In the genomic region with DNA sequence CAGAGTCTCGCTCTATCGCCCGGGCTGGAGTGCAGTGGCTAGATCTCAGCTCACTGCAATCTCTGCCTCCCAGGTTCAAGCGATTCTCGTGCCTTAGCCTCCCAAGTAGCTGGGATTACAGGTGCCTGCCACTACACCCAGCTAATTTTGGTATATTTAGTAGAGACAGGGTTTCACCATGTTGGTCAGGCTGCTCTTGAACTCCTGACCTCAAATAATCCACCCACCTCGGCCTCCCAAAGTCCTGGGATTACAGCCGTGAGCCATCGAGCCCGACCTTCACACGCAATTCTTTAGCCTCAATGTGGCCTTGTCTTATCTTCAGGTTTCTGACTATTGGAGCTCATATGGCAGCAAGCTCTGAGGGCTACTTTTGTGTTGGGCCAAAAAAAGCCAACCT, we compare ENCODE assay signal across 9 cellular contexts. TPM values are rescaled to one million over a fixed set of nuclear protein-coding genes. Genes with fewer than 3 reads are reported as not detected.
A peak's percentile ranks its signal among the peaks of the same experiment; 100 is the strongest.
DNase-seq lines count a peak whose midpoint lies in the region; ATAC-seq and TF ChIP-seq lines count a peak whose summit lies in the region.
"Not testable (repeated sequence)": the region's sequence is repeated elsewhere in the genome, so short reads cannot be mapped to it uniquely, and the experiment has no call there.
"Had no signal": no experiment of that assay in that cellular context is flagged by ENCODE, and none has a peak within 500 bp of the region (broad histone marks: within the 10 kb centered on the region; RNA-seq: fewer than 3 reads in every experiment).

No MANE protein-coding gene starts in this region.

- H3K27me3 ChIP-seq in CD4-positive, alpha-beta memory T cell (ENCODE audit: insufficient read depth, low read length); layer of hippocampus (ENCODE audit: control insufficient read depth, insufficient read depth, low read length); sigmoid colon; thyroid gland: not testable (repeated sequence)

- peak overlapping the region in 3 of 7 donors; percentile 50 to 81 (median 71) for H3K27ac Mint-ChIP-seq in CD4-positive, alpha-beta memory T cell
- peak overlapping the region; percentile 76; the same call in 1 of the 2 replicates for H3K27ac Mint-ChIP-seq in WTC11
- H3K27ac Mint-ChIP-seq in activated naive CD8-positive, alpha-beta T cell treated with anti-CD3 and anti-CD28 coated beads, Interleukin-2, amount 10 ng/mL, durations not matched to agents 7 days and 5 days = peak overlapping the region; percentile 68
- peak overlapping the region; percentile 33 to 84 for H3K27ac Mint-ChIP-seq in effector memory CD8-positive, alpha-beta T cell
- H3K27ac Mint-ChIP-seq in natural killer cell = peak overlapping the region in 1 of 2 donors; percentile 78

- ATAC-seq in WTC11; activated naive CD8-positive, alpha-beta T cell treated with anti-CD3 and anti-CD28 coated beads, Interleukin-2, amount 10 ng/mL, durations not matched to agents 7 days and 5 days (ENCODE audit: low read depth); effector memory CD8-positive, alpha-beta T cell (replicated peaks); natural killer cell: not testable (repeated sequence)

- H3K4me1 ChIP-seq in CD4-positive, alpha-beta memory T cell (ENCODE audit: insufficient read depth, low read length) = peaks cover 11% of the 10 kb centered on the region
- H3K4me1 ChIP-seq in sigmoid colon = peaks cover 3 to 18% (median 16%) of the 10 kb centered on the region in 4 donors
- H3K4me1 ChIP-seq in thyroid gland = peaks cover 18 to 36% of the 10 kb centered on the region in 2 donors

- not testable (repeated sequence) for TF ChIP-seq EP300 in sigmoid colon (IDR thresholded peaks at IDR 0.05)

- POLR2A ChIA-PET in CD4-positive, alpha-beta memory T cell (lab: Charles Lee; ENCODE audit: partially characterized antibody) = interaction anchor here (1.2 to 1.8 kb wide), 2 partner anchors 22 to 23 kb away, joined by 3 to 6 read pairs; partner anchors contain the start of gene SERPINH1
- POLR2A ChIA-PET in WTC11 (lab: Charles Lee) = interaction anchor here (0.8 to 2.8 kb wide), 4 partner anchors 13 to 31 kb away, joined by 4 to 18 read pairs (median 6); partner anchors contain the start of gene SERPINH1
- POLR2A ChIA-PET in activated naive CD8-positive, alpha-beta T cell treated with anti-CD3 and anti-CD28 coated beads, Interleukin-2, amount 10 ng/mL, durations not matched to agents 7 days and 5 days (lab: Charles Lee) = not testable (repeated sequence)

- not testable (repeated sequence) for H3K9me3 ChIP-seq in CD4-positive, alpha-beta memory T cell (ENCODE audit: control insufficient read depth in 1 of 2, low read length in 2 of 2); sigmoid colon; thyroid gland

- H3K4me3 ChIP-seq in CD4-positive, alpha-beta memory T cell (ENCODE audit: low read length in 2 of 2); sigmoid colon; thyroid gland (replicated peaks in 1 of 3): not testable (repeated sequence)

- WGBS in sigmoid colon, 2 donors = 92 to 93% methylated on average over 10 of the region's 10 CpGs
- 78 to 97% methylated on average over 10 of the region's 10 CpGs for WGBS in thyroid gland, 2 donors

- TF ChIP-seq CTCF in WTC11 (IDR thresholded peaks at IDR 0.05); natural killer cell (IDR thresholded peaks at IDR 0.05); sigmoid colon (IDR thresholded peaks at IDR 0.05); thyroid gland (IDR thresholded peaks at IDR 0.05): not testable (repeated sequence)

- H3K36me3 ChIP-seq in CD4-positive, alpha-beta memory T cell (ENCODE audit: insufficient read depth, low read length); sigmoid colon; thyroid gland: not testable (repeated sequence)

- not testable (repeated sequence) for TF ChIP-seq POLR2A in sigmoid colon (IDR thresholded peaks at IDR 0.05); thyroid gland (IDR thresholded peaks at IDR 0.05)

- H3K27ac ChIP-seq in CD4-positive, alpha-beta memory T cell (ENCODE audit: low read depth, low read length) = not testable (repeated sequence)
- H3K27ac ChIP-seq in layer of hippocampus (ENCODE audit: low read depth, low read length) = peak overlapping the region; percentile 94
- peak overlapping the region; percentile 94 to 99 (median 98) for H3K27ac ChIP-seq in sigmoid colon
- H3K27ac ChIP-seq in thyroid gland = peak overlapping the region; percentile 97 to 99 (median 98)

- intact Hi-C loops in CD4-positive, alpha-beta memory T cell (cut with micrococcal nuclease) = loop anchor here (10.0 kb wide), 1 partner anchor 230 kb away; the partner anchor contains the start of gene UVRAG
- intact Hi-C loops in natural killer cell (cut with micrococcal nuclease) = not testable (repeated sequence)
- intact Hi-C loops in sigmoid colon (cut with DNase I) (loop anchor here (5.0 to 10.0 kb wide), 2 partner anchors 83 to 230 kb away; partner anchors contain the start of genes MAP6 and UVRAG), thyroid gland (cut with DNase I) (loop anchor here (5.0 kb wide), 1 partner anchor 37 kb away; no protein-coding TSS in a partner anchor)

- not testable (repeated sequence) for H3K27me3 Mint-ChIP-seq in CD4-positive, alpha-beta memory T cell; activated naive CD8-positive, alpha-beta T cell treated with anti-CD3 and anti-CD28 coated beads, Interleukin-2, amount 10 ng/mL, durations not matched to agents 7 days and 5 days; natural killer cell (ENCODE audit: low read depth in 2 of 2)
- H3K27me3 Mint-ChIP-seq in WTC11 (ENCODE audit: low read depth) = peaks cover 16% of the 10 kb centered on the region
- H3K27me3 Mint-ChIP-seq in effector memory CD8-positive, alpha-beta T cell = peaks cover 0 to 17% of the 10 kb centered on the region in 2 donors

- peaks cover 8 to 19% (median 15%) of the 10 kb centered on the region in 4 donors for H3K4me1 Mint-ChIP-seq in CD4-positive, alpha-beta memory T cell
- H3K4me1 Mint-ChIP-seq in WTC11 (peaks cover 30% of the 10 kb centered on the region), natural killer cell (peaks cover 8 to 23% of the 10 kb centered on the region in 2 donors)
- H3K4me1 Mint-ChIP-seq in activated naive CD8-positive, alpha-beta T cell treated with anti-CD3 and anti-CD28 coated beads, Interleukin-2, amount 10 ng/mL, durations not matched to agents 7 days and 5 days = peaks cover 17% of the 10 kb centered on the region
- H3K4me1 Mint-ChIP-seq in effector memory CD8-positive, alpha-beta T cell (ENCODE audit: low read depth in 2 of 2) = peaks cover 13 to 15% of the 10 kb centered on the region in 2 donors

- H3K4me3 Mint-ChIP-seq in CD4-positive, alpha-beta memory T cell = peak overlapping the region; percentile 58 to 89 (median 80)
- H3K4me3 Mint-ChIP-seq in WTC11 = not testable (repeated sequence)
- H3K4me3 Mint-ChIP-seq in activated naive CD8-positive, alpha-beta T cell treated with anti-CD3 and anti-CD28 coated beads, Interleukin-2, amount 10 ng/mL, durations not matched to agents 7 days and 5 days = peak overlapping the region; percentile 81
- peak overlapping the region; percentile 76 to 80 for H3K4me3 Mint-ChIP-seq in effector memory CD8-positive, alpha-beta T cell
- peak overlapping the region; percentile 83 for H3K4me3 Mint-ChIP-seq in natural killer cell

- H3K9me3 Mint-ChIP-seq in CD4-positive, alpha-beta memory T cell; WTC11; activated naive CD8-positive, alpha-beta T cell treated with anti-CD3 and anti-CD28 coated beads, Interleukin-2, amount 10 ng/mL, durations not matched to agents 7 days and 5 days; effector memory CD8-positive, alpha-beta T cell; natural killer cell: not testable (repeated sequence)

- CTCF ChIA-PET in CD4-positive, alpha-beta memory T cell (lab: Charles Lee; ENCODE audit: partially characterized antibody) = not testable (repeated sequence)
- CTCF ChIA-PET in WTC11 (lab: Charles Lee) = interaction anchor here (0.6 to 5.3 kb wide), 10 partner anchors 8 to 219 kb away, joined by 3 to 110 read pairs (median 5); no protein-coding TSS in a partner anchor

- H3K36me3 Mint-ChIP-seq in CD4-positive, alpha-beta memory T cell; WTC11; activated naive CD8-positive, alpha-beta T cell treated with anti-CD3 and anti-CD28 coated beads, Interleukin-2, amount 10 ng/mL, durations not matched to agents 7 days and 5 days; effector memory CD8-positive, alpha-beta T cell (ENCODE audit: insufficient read depth); natural killer cell: not testable (repeated sequence)

- DNase-seq in CD4-positive, alpha-beta memory T cell; WTC11 (ENCODE audit: low spot score); activated naive CD8-positive, alpha-beta T cell treated with anti-CD3 and anti-CD28 coated beads, Interleukin-2, amount 10 ng/mL, durations not matched to agents 7 days and 5 days; effector memory CD8-positive, alpha-beta T cell; natural killer cell; sigmoid colon; thyroid gland: not testable (repeated sequence)

RNA-seq across cellular contexts. Expression of gene SERPINH1, which starts 22.6 kb away (rescaled TPM):
- total RNA-seq in CD4-positive, alpha-beta memory T cell = 10 to 100 TPM; 15.6 to 16.2 TPM
- 1 to 10 TPM; 1.1 to 7.1 TPM for polyA plus RNA-seq in CD4-positive, alpha-beta memory T cell
- total RNA-seq in WTC11 (2021) = 411 to 478 TPM (median 473 TPM) in 3 replicates
- 10 to 100 TPM; 15.7 to 17.8 TPM for total RNA-seq in activated naive CD8-positive, alpha-beta T cell treated with anti-CD3 and anti-CD28 coated beads, Interleukin-2, amount 10 ng/mL, durations not matched to agents 7 days and 5 days
- total RNA-seq in natural killer cell = 1 to 10 TPM; 5.4 to 8.8 (median 7.2) TPM
- 100 to 1,000 TPM; 151 to 201 (median 172) TPM for total RNA-seq in sigmoid colon
- 10 to 100 TPM; 12.0 to 57.1 (median 17.6) TPM for polyA plus RNA-seq in sigmoid colon
- total RNA-seq in thyroid gland = 100 to 1,000 TPM; 102 to 167 (median 143) TPM
- total RNA-seq: OCI-LY7 had no signal

RNA-seq across cellular contexts. Expression of gene GDPD5, which starts 58.9 kb away (rescaled TPM):
- 100 to 1,000 TPM; 141 to 160 TPM for total RNA-seq in CD4-positive, alpha-beta memory T cell
- polyA plus RNA-seq in CD4-positive, alpha-beta memory T cell = 10 to 100 TPM; 11.0 to 30.0 TPM
- total RNA-seq in WTC11 (2021) (4.7 to 12.2 TPM (median 5.3 TPM) in 3 replicates), natural killer cell (10 to 100 TPM; 49.7 to 95.2 (median 60.2) TPM), sigmoid colon (1 to 10 TPM; 4.3 to 7.5 (median 5.8) TPM), thyroid gland (1 to 10 TPM; 5.6 to 6.4 (median 6.1) TPM)
- total RNA-seq in activated naive CD8-positive, alpha-beta T cell treated with anti-CD3 and anti-CD28 coated beads, Interleukin-2, amount 10 ng/mL, durations not matched to agents 7 days and 5 days = 10 to 100 TPM; 35.7 to 38.4 TPM
- 1 to 10 TPM in 2 of 3 donors, not detected in 1; 2.4 to 8.1 TPM for polyA plus RNA-seq in sigmoid colon

Comparison
In these comparisons a context has a peak if more than half of its experiments do, and no peak if none do; other contexts are left out.
1. RNA of gene SERPINH1, which starts 22.6 kb away (total RNA-seq): 411 to 478 TPM in WTC11, 151 to 201 TPM in sigmoid colon and 102 to 167 TPM in thyroid gland; 15.7 to 17.8 TPM in activated naive CD8-positive, alpha-beta T cell treated with anti-CD3 and anti-CD28 coated beads, Interleukin-2, amount 10 ng/mL, durations not matched to agents 7 days and 5 days, 15.6 to 16.2 TPM in CD4-positive, alpha-beta memory T cell and 5.4 to 8.8 TPM in natural killer cell; every median in the first group is over 4 times any median in the second.